ENCODE assay signal across 9 cellular contexts in the genomic region with DNA sequence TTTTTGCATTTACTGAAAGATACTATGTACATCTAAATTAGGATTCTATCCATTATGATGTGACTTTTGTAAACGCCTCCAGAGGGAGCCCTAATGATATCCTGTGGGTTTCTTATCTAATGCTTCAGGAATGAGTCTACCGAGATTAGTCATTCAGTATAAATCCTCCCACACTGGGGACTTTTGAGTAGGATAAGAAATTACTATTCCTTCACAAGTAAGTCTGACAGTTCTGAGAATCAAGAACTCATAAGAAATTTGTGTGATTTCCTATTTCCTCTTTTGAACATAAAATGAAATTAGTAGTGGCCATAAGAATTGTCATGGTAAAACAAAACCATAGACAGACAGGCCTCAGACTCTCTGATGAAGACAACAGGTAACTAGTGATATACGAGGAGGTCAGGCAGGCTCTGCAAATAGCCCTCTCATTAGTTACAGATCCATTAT. TPM values are rescaled to one million over a fixed set of nuclear protein-coding genes. Genes with fewer than 3 reads are reported as not detected.
A peak's percentile ranks its signal among the peaks of the same experiment; 100 is the strongest.
DNase-seq lines count a peak whose midpoint lies in the region; ATAC-seq, FAIRE-seq and TF ChIP-seq lines count a peak whose summit lies in the region.
"Had no signal": no experiment of that assay in that cellular context is flagged by ENCODE, and none has a peak within 500 bp of the region (broad histone marks: within the 10 kb centered on the region; RNA-seq: fewer than 3 reads in every experiment).

No MANE protein-coding gene starts in this region.

- H3K36me3 ChIP-seq in Karpas-422 (ENCODE audit: insufficient read depth, low read length) (no peaks in the 10 kb centered on the region), adrenal gland (replicated peaks in 1 of 2) (no peaks in the 10 kb centered on the region)

- H3K9me3 ChIP-seq in A549 (no peaks in the 10 kb centered on the region), Karpas-422 (ENCODE audit: low read length) (no peaks in the 10 kb centered on the region), adrenal gland (replicated peaks in 1 of 3) (no peaks in the 10 kb centered on the region)

- H3K27me3 ChIP-seq in Karpas-422 (ENCODE audit: low read length) (no peaks in the 10 kb centered on the region), adrenal gland (no peaks in the 10 kb centered on the region)

- TF ChIP-seq RAD21 in A549 (conservative IDR thresholded peaks at IDR 0.05 in 1 of 2, IDR thresholded peaks at IDR 0.05 in 1 of 2), result peak; percentile 69 to 72

- TF ChIP-seq POLR2A in A549 (IDR thresholded peaks at IDR 0.05; ENCODE audit: low read length), result no peak
- TF ChIP-seq POLR2A in adrenal gland (IDR thresholded peaks at IDR 0.05), result no peak

- H3K79me2 ChIP-seq in Karpas-422 (ENCODE audit: low read length), result no peaks in the 10 kb centered on the region

- H3K4me3 ChIP-seq in A549 (no peak overlapping the region), Karpas-422 (ENCODE audit: low read length) (no peak overlapping the region), adrenal gland (no peak overlapping the region)

- no peaks in the 10 kb centered on the region for H4K20me1 ChIP-seq in Karpas-422 (ENCODE audit: insufficient read depth, low read depth, low read length)

- peaks cover 3% of the 10 kb centered on the region; the same call in 1 of the 3 replicates for H3K4me1 ChIP-seq in A549
- H3K4me1 ChIP-seq in Karpas-422 (ENCODE audit: low read length), result no peaks in the 10 kb centered on the region
- no peaks in the 10 kb centered on the region for H3K4me1 ChIP-seq in adrenal gland (replicated peaks in 1 of 2)

- FAIRE-seq in A549 (lab: Jason Lieb, UNC), result peak; percentile 77

- TF ChIP-seq CTCF in A549 (IDR thresholded peaks at IDR 0.05), result peak; percentile 70
- TF ChIP-seq CTCF in adrenal gland (IDR thresholded peaks at IDR 0.05), result peak in 5 of 6 experiments; percentile 22 to 43 (median 41)

- no peaks in the 10 kb centered on the region for H3K9me2 ChIP-seq in Karpas-422 (replicated peaks; ENCODE audit: insufficient read depth, low read length)

- POLR2A ChIA-PET in A549 (lab: Yijun Ruan, JAX), result no interaction called here

- H3K27ac ChIP-seq in A549 (no peak overlapping the region), Karpas-422 (ENCODE audit: low read length) (no peak overlapping the region), adrenal gland (no peak overlapping the region)

- peak overlapping the region; percentile 34; the same call in 1 of the 3 replicates for H3K4me2 ChIP-seq in A549
- no peak overlapping the region for H3K4me2 ChIP-seq in Karpas-422 (ENCODE audit: low read depth, low read length, poor library complexity, severe bottlenecking)

- intact Hi-C loops in adrenal gland (cut with DNase I), result loop anchor here in 1 of 2 donors (5.0 kb wide), 1 partner anchor 158 kb away; no protein-coding TSS in a partner anchor

- CTCF ChIA-PET in A549 (lab: Yijun Ruan, JAX), result interaction anchor here (0.9 to 6.2 kb wide), 10 partner anchors 10 to 626 kb away, joined by 3 to 54 read pairs (median 6); no protein-coding TSS in a partner anchor

- TF ChIP-seq EP300 in A549 (IDR thresholded peaks at IDR 0.05), result no peak

- no peak overlapping the region for H3K9ac ChIP-seq in Karpas-422 (ENCODE audit: low read length)

- ATAC-seq in A549 (peak; percentile 95 to 98), GM18511 (IDR thresholded peaks at IDR 0.05; ENCODE audit: unreplicated experiment) (peak; percentile 51), left lobe of liver (peak; percentile 79), GM21528 (IDR thresholded peaks at IDR 0.05; ENCODE audit: low FRiP score, unreplicated experiment) (no peak)

- WGBS in A549 (ENCODE audit: missing lambda C conversion rate), result 5% methylated on average over 3 of the region's 3 CpGs
- WGBS in adrenal gland, 4 donors, result 5 to 10% (median 7%) methylated on average over 3 of the region's 3 CpGs

- no peak overlapping the region for H2AFZ ChIP-seq in Karpas-422 (ENCODE audit: low read length)

- DNase-seq in A549 (ENCODE audit: low read depth in 1 of 2, low spot score in 1 of 2) (peak; percentile 62 to 77), Karpas-422 (peak; percentile 59), adrenal gland (peak in 3 of 7 donors; percentile 6 to 37 (median 16)), left lobe of liver (ENCODE audit: low spot score) (no peak), activated T-cell treated with anti-CD3 and anti-CD28 coated beads for 4 hours (no peak)
- no peak for DNase-seq in stimulated activated CD4-positive, alpha-beta T cell treated with anti-CD3 and anti-CD28 coated beads, Interleukin-12 subunit alpha, Interleukin-12 subunit beta, amount 100 ng/mL, for 4 hours

TF ChIP-seq in A549, 52 proteins besides CTCF, POLR2A, EP300 and RAD21:
- TF ChIP-seq SMC3 (IDR thresholded peaks at IDR 0.05), result peak; percentile 81
- TF ChIP-seq FOXS1 (CRISPR knock-in tag; IDR thresholded peaks at IDR 0.05), result no peak
- TF ChIP-seq, protein P1, sequence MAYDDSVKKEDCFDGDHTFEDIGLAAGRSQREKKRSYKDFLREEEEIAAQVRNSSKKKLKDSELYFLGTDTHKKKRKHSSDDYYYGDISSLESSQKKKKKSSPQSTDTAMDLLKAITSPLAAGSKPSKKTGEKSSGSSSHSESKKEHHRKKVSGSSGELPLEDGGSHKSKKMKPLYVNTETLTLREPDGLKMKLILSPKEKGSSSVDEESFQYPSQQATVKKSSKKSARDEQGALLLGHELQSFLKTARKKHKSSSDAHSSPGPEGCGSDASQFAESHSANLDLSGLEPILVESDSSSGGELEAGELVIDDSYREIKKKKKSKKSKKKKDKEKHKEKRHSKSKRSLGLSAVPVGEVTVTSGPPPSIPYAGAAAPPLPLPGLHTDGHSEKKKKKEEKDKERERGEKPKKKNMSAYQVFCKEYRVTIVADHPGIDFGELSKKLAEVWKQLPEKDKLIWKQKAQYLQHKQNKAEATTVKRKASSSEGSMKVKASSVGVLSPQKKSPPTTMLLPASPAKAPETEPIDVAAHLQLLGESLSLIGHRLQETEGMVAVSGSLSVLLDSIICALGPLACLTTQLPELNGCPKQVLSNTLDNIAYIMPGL (CRISPR knock-in tag; IDR thresholded peaks at IDR 0.05; ENCODE audit: borderline replicate concordance), result no peak
- 0 out of 2 replicates have a peak, but pooled peaks have one; percentile 29 for TF ChIP-seq FOSL2 (IDR thresholded peaks at IDR 0.05)
- peak; percentile 82 for TF ChIP-seq FOSL2 (CRISPR knock-in tag; IDR thresholded peaks at IDR 0.05)

RNA-seq across cellular contexts. Expression of a gene that starts 10.0 kb away (rescaled TPM):
- polyA plus RNA-seq in A549 (2011; rRNA removed), result not detected in 2 replicates
- not detected in 2 replicates for polyA plus RNA-seq in A549 (2012; cell fraction: cytosol; rRNA removed)
- not detected in 2 replicates for polyA plus RNA-seq in A549 (2012; cell fraction: nucleus; rRNA removed)
- not detected in 3 replicates for polyA plus RNA-seq in A549 (2017; fragmentation: RNase III; extraction: RNeasy Plus Mini Kit Qiagen cat#74134 plus additional on column Dnase treatment)
- not detected in 2 replicates for polyA minus RNA-seq in A549 (2011; rRNA and poly(A)+ RNA removed)
- total RNA-seq in Karpas-422 (2014; rRNA removed; shearing (Covaris generic); ENCODE audit: low replicate concordance), result not detected in 2 replicates
- total RNA-seq in adrenal gland, result not detected
- not detected for polyA plus RNA-seq in adrenal gland
- not detected for total RNA-seq in left lobe of liver
- total RNA-seq: subcutaneous adipose tissue had no signal

RNA-seq across cellular contexts. Expression of a gene that starts 17.6 kb away (rescaled TPM):
- polyA plus RNA-seq in A549 (2011; rRNA removed) (not detected in 2 replicates), A549 (2017; fragmentation: RNase III; extraction: RNeasy Plus Mini Kit Qiagen cat#74134 plus additional on column Dnase treatment) (not detected in 3 replicates), adrenal gland (not detected)
- polyA plus RNA-seq in A549 (2012; cell fraction: cytosol; rRNA removed), result not detected in 2 replicates
- not detected in 2 replicates for polyA plus RNA-seq in A549 (2012; cell fraction: nucleus; rRNA removed)
- polyA minus RNA-seq in A549 (2011; rRNA and poly(A)+ RNA removed), result not detected in 2 replicates
- total RNA-seq in Karpas-422 (2014; rRNA removed; shearing (Covaris generic); ENCODE audit: low replicate concordance), result not detected in 2 replicates
- total RNA-seq in adrenal gland (not detected), left lobe of liver (not detected)
- total RNA-seq: subcutaneous adipose tissue had no signal

RNA-seq across cellular contexts. Expression of a gene that starts 38.8 kb away (rescaled TPM):
- not detected in 2 replicates for polyA plus RNA-seq in A549 (2011; rRNA removed)
- polyA plus RNA-seq in A549 (2012; cell fraction: cytosol; rRNA removed), result not detected in 2 replicates
- not detected in 2 replicates for polyA plus RNA-seq in A549 (2012; cell fraction: nucleus; rRNA removed)
- not detected in 3 replicates for polyA plus RNA-seq in A549 (2017; fragmentation: RNase III; extraction: RNeasy Plus Mini Kit Qiagen cat#74134 plus additional on column Dnase treatment)
- polyA minus RNA-seq in A549 (2011; rRNA and poly(A)+ RNA removed), result not detected in 2 replicates
- not detected in 2 replicates for total RNA-seq in Karpas-422 (2014; rRNA removed; shearing (Covaris generic); ENCODE audit: low replicate concordance)
- not detected for total RNA-seq in adrenal gland
- not detected for polyA plus RNA-seq in adrenal gland
- not detected for total RNA-seq in left lobe of liver
- total RNA-seq: subcutaneous adipose tissue had no signal

RNA-seq across cellular contexts. Expression of a gene that starts 47.2 kb away (rescaled TPM):
- polyA plus RNA-seq in A549 (2011; rRNA removed) (not detected in 2 replicates), A549 (2017; fragmentation: RNase III; extraction: RNeasy Plus Mini Kit Qiagen cat#74134 plus additional on column Dnase treatment) (not detected in 3 replicates), adrenal gland (not detected)
- polyA plus RNA-seq in A549 (2012; cell fraction: cytosol; rRNA removed), result not detected in 2 replicates
- not detected in 2 replicates for polyA plus RNA-seq in A549 (2012; cell fraction: nucleus; rRNA removed)
- polyA minus RNA-seq in A549 (2011; rRNA and poly(A)+ RNA removed), result not detected in 2 replicates
- total RNA-seq in Karpas-422 (2014; rRNA removed; shearing (Covaris generic); ENCODE audit: low replicate concordance), result not detected in 2 replicates
- total RNA-seq in adrenal gland (not detected), left lobe of liver (not detected)
- total RNA-seq: subcutaneous adipose tissue had no signal

Comparison
In these comparisons a context has a peak if more than half of its experiments do, and no peak if none do; other contexts are left out.
1. DNase-seq: peak in A549 (2 of 2) and Karpas-422 (single experiment); none in left lobe of liver (single experiment), stimulated activated CD4-positive, alpha-beta T cell treated with anti-CD3 and anti-CD28 coated beads, Interleukin-12 subunit alpha, Interleukin-12 subunit beta, amount 100 ng/mL, for 4 hours (single experiment) and activated T-cell treated with anti-CD3 and anti-CD28 coated beads for 4 hours (single experiment).